ENCODE assay signal across 24 cellular contexts in genomic region chr11:58164389-58164788, GRCh38. TPM values are rescaled to one million over a fixed set of nuclear protein-coding genes. Genes with fewer than 3 reads are reported as not detected.
DNase-seq lines count a peak whose midpoint lies in the region; ATAC-seq and TF ChIP-seq lines count a peak whose summit lies in the region.
"Had no signal": no experiment of that assay in that cellular context is flagged by ENCODE, and none has a peak within 500 bp of the region (broad histone marks: within the 10 kb centered on the region; RNA-seq: fewer than 3 reads in every experiment).

No MANE protein-coding gene starts in this region.

- DNase-seq in GM23338 (ENCODE audit: low spot score) (no peak), epithelial cell of prostate (ENCODE audit: low read depth, low spot score) (peak; percentile 5), left colon (peak; percentile 17 to 32), right atrium auricular region (ENCODE audit: low spot score) (no peak), H9 (no peak), NCI-H146 (lab: John Stamatoyannopoulos, UW) (no peak)
- DNase-seq in activated T-helper 1 cell treated with anti-CD3 and anti-CD28 coated beads, Interleukin-12 subunit alpha, Interleukin-12 subunit beta, Interleukin-2, Interleukin-4 antibody, amounts not matched to agents 30 ng/mL and 10 ng/mL and 1 ng/mL, durations not matched to agents 14 hours and 24 hours and 36 hours (ENCODE audit: low spot score): no peak
- DNase-seq: 8988T; ACHN; AML-193; BE2C; CD4-positive, alpha-beta memory T cell; COR-L47; DMS153; DND-41; GDM1; GM23248; HFFc6 had no signal

- H3K27me3 Mint-ChIP-seq in GM23338 (ENCODE audit: insufficient read depth, low read depth, poor library complexity) (peaks cover 4% of the 10 kb centered on the region), H9 (ENCODE audit: low read depth) (no peaks in the 10 kb centered on the region; the same call in 1 of the 2 replicates)
- no peaks in the 10 kb centered on the region for H3K27me3 Mint-ChIP-seq in activated T-helper 1 cell treated with anti-CD3 and anti-CD28 coated beads, Interleukin-12 subunit alpha, Interleukin-12 subunit beta, Interleukin-2, Interleukin-4 antibody, amounts not matched to agents 30 ng/mL and 10 ng/mL and 1 ng/mL, durations not matched to agents 14 hours and 24 hours and 36 hours (ENCODE audit: insufficient read depth)

- no peaks in the 10 kb centered on the region for H3F3A ChIP-seq in GM23338 (replicated peaks; ENCODE audit: low read depth)

- H3K23ac ChIP-seq in H9 (ENCODE audit: insufficient read length, low read depth, low read length): no peak overlapping the region

- H4K8ac ChIP-seq in H9 (replicated peaks; ENCODE audit: insufficient read length, low read depth, low read length): no peak overlapping the region

- no peaks in the 10 kb centered on the region for H3K79me1 ChIP-seq in H9 (ENCODE audit: insufficient read depth, low read depth, low read length, poor library complexity, severe bottlenecking)

- no peaks in the 10 kb centered on the region for H3K36me3 Mint-ChIP-seq in GM23338 (ENCODE audit: low read depth)
- H3K36me3 Mint-ChIP-seq in activated T-helper 1 cell treated with anti-CD3 and anti-CD28 coated beads, Interleukin-12 subunit alpha, Interleukin-12 subunit beta, Interleukin-2, Interleukin-4 antibody, amounts not matched to agents 30 ng/mL and 10 ng/mL and 1 ng/mL, durations not matched to agents 14 hours and 24 hours and 36 hours (ENCODE audit: low read depth): no peaks in the 10 kb centered on the region
- no peaks in the 10 kb centered on the region for H3K36me3 Mint-ChIP-seq in H9 (ENCODE audit: insufficient read depth in 1 of 3, low read depth in 3 of 3)
- H3K36me3 Mint-ChIP-seq: CD4-positive, alpha-beta memory T cell had no signal

- H4K5ac ChIP-seq in H9 (ENCODE audit: insufficient read length, low read depth, low read length): no peak overlapping the region

- no peak overlapping the region for H2BK12ac ChIP-seq in H9 (ENCODE audit: insufficient read length, low read depth, low read length)

- H3K36me3 ChIP-seq in GM23338 (ENCODE audit: insufficient read depth) (no peaks in the 10 kb centered on the region), right atrium auricular region (no peaks in the 10 kb centered on the region)
- H3K36me3 ChIP-seq: BE2C; BLaER1 treated with 17β-estradiol and CSF1 and Interleukin-3, amounts not matched to agents 10 nM and 100 nM; HAP-1 had no signal

- ATAC-seq in GM23338: no peak
- ATAC-seq in left colon: peak; percentile 83
- ATAC-seq: A549, GM12878 had no signal

- H3K27me3 ChIP-seq in GM23338 (ENCODE audit: insufficient read depth) (no peaks in the 10 kb centered on the region), right atrium auricular region (no peaks in the 10 kb centered on the region), H9 (ENCODE audit: insufficient read depth, low read length) (no peaks in the 10 kb centered on the region)
- H3K27me3 ChIP-seq: BE2C; BLaER1 treated with 17β-estradiol and CSF1 and Interleukin-3, amounts not matched to agents 10 nM and 100 nM had no signal

- H3K9me3 ChIP-seq in right atrium auricular region (peaks cover 0 to 3% of the 10 kb centered on the region in 2 donors), H9 (ENCODE audit: control insufficient read depth, low read depth, low read length) (no peaks in the 10 kb centered on the region)
- H3K9me3 ChIP-seq: A549; BE2C; BLaER1 treated with 17β-estradiol and CSF1 and Interleukin-3, amounts not matched to agents 10 nM and 100 nM; HAP-1 had no signal

- no peak overlapping the region for H3K18ac ChIP-seq in H9 (ENCODE audit: insufficient read length, low read depth, low read length)

- H3K9me3 Mint-ChIP-seq in GM23338 (no peaks in the 10 kb centered on the region), H9 (peaks cover 0 to 2% of the 10 kb centered on the region in 2 experiments; a peak in 2 of 5 replicates)
- H3K9me3 Mint-ChIP-seq in activated T-helper 1 cell treated with anti-CD3 and anti-CD28 coated beads, Interleukin-12 subunit alpha, Interleukin-12 subunit beta, Interleukin-2, Interleukin-4 antibody, amounts not matched to agents 30 ng/mL and 10 ng/mL and 1 ng/mL, durations not matched to agents 14 hours and 24 hours and 36 hours: no peaks in the 10 kb centered on the region
- H3K9me3 Mint-ChIP-seq: HFFc6 had no signal

- H3K4me3 Mint-ChIP-seq in GM23338 (no peak overlapping the region), H9 (no peak overlapping the region)
- H3K4me3 Mint-ChIP-seq in activated T-helper 1 cell treated with anti-CD3 and anti-CD28 coated beads, Interleukin-12 subunit alpha, Interleukin-12 subunit beta, Interleukin-2, Interleukin-4 antibody, amounts not matched to agents 30 ng/mL and 10 ng/mL and 1 ng/mL, durations not matched to agents 14 hours and 24 hours and 36 hours: no peak overlapping the region
- H3K4me3 Mint-ChIP-seq: CD4-positive, alpha-beta memory T cell; HFFc6 had no signal

- no peak overlapping the region for H2BK15ac ChIP-seq in H9 (ENCODE audit: low read depth, low read length)

- H3K4me1 ChIP-seq in GM23338 (ENCODE audit: insufficient read depth): no peaks in the 10 kb centered on the region
- no peaks in the 10 kb centered on the region for H3K4me1 ChIP-seq in right atrium auricular region
- no peaks in the 10 kb centered on the region for H3K4me1 ChIP-seq in H9 (ENCODE audit: insufficient read depth, low read length)
- H3K4me1 ChIP-seq: A549, BE2C, HAP-1 had no signal

- no peak overlapping the region for H2BK120ac ChIP-seq in H9 (ENCODE audit: low read depth, low read length, poor library complexity, severe bottlenecking)

- H3K27ac ChIP-seq in C4-2B: peak overlapping the region; percentile 21; the same call in 1 of the 2 replicates
- no peak overlapping the region for H3K27ac ChIP-seq in GM23338 (ENCODE audit: low read depth)
- H3K27ac ChIP-seq in epithelial cell of prostate: no peak overlapping the region
- no peak overlapping the region for H3K27ac ChIP-seq in right atrium auricular region
- no peak overlapping the region for H3K27ac ChIP-seq in H9 (ENCODE audit: insufficient read length, low read depth, low read length)
- H3K27ac ChIP-seq: A549; BLaER1 treated with 17β-estradiol and CSF1 and Interleukin-3, amounts not matched to agents 10 nM and 100 nM; GM23248 had no signal

- H3K79me2 ChIP-seq in GM23338 (replicated peaks; ENCODE audit: insufficient read depth) (no peaks in the 10 kb centered on the region), H9 (ENCODE audit: insufficient read depth, low read length) (no peaks in the 10 kb centered on the region)

- H3K4me3 ChIP-seq in GM23338 (no peak overlapping the region), right atrium auricular region (no peak overlapping the region)
- H3K4me3 ChIP-seq: A549; BLaER1 treated with 17β-estradiol and CSF1 and Interleukin-3, amounts not matched to agents 10 nM and 100 nM; GM12878; GM23248; HAP-1 had no signal

- H2AK5ac ChIP-seq in H9 (ENCODE audit: insufficient read length, low read length): no peak overlapping the region

- H3K9me2 ChIP-seq in GM23338 (ENCODE audit: insufficient read depth): 0 out of 2 replicates have a peak, but pooled peaks cover 9% of the 10 kb centered on the region

- intact Hi-C loops in left colon (cut with DNase I, micrococcal nuclease): no loop called here
- intact Hi-C loops in activated T-helper 1 cell treated with anti-CD3 and anti-CD28 coated beads, Interleukin-12 subunit alpha, Interleukin-12 subunit beta, Interleukin-2, Interleukin-4 antibody, amounts not matched to agents 30 ng/mL and 10 ng/mL and 1 ng/mL, durations not matched to agents 14 hours and 24 hours and 36 hours (cut with micrococcal nuclease): no loop called here

- no peaks in the 10 kb centered on the region for H3K23me2 ChIP-seq in H9 (ENCODE audit: insufficient read length, low read depth, low read length, poor library complexity, severe bottlenecking)

- no peak overlapping the region for H3K14ac ChIP-seq in H9 (ENCODE audit: insufficient read depth, low read length)

- peaks cover 3% of the 10 kb centered on the region; the same call in 2 of the 3 replicates for H3K4me1 Mint-ChIP-seq in GM23338
- no peaks in the 10 kb centered on the region for H3K4me1 Mint-ChIP-seq in activated T-helper 1 cell treated with anti-CD3 and anti-CD28 coated beads, Interleukin-12 subunit alpha, Interleukin-12 subunit beta, Interleukin-2, Interleukin-4 antibody, amounts not matched to agents 30 ng/mL and 10 ng/mL and 1 ng/mL, durations not matched to agents 14 hours and 24 hours and 36 hours (ENCODE audit: low read depth)
- H3K4me1 Mint-ChIP-seq in H9: peaks cover 6 to 7% of the 10 kb centered on the region in 2 experiments
- H3K4me1 Mint-ChIP-seq: CD4-positive, alpha-beta memory T cell had no signal

- no peak overlapping the region for H2BK20ac ChIP-seq in H9 (ENCODE audit: low read depth, low read length, poor library complexity, severe bottlenecking)

- H4K20me1 ChIP-seq in GM23338 (replicated peaks; ENCODE audit: insufficient read depth): no peaks in the 10 kb centered on the region
- H4K20me1 ChIP-seq in H9 (ENCODE audit: control insufficient read depth, insufficient read depth, insufficient read length): no peaks in the 10 kb centered on the region
- H4K20me1 ChIP-seq: BLaER1 treated with 17β-estradiol and CSF1 and Interleukin-3, amounts not matched to agents 10 nM and 100 nM had no signal

- H2AFZ ChIP-seq in GM23338 (peak overlapping the region; percentile 33; the same call in 1 of the 2 replicates), H9 (ENCODE audit: low read length) (no peak overlapping the region)
- H2AFZ ChIP-seq: GM23248 had no signal

- H3K4me2 ChIP-seq in GM23338 (no peak overlapping the region), H9 (ENCODE audit: insufficient read depth, insufficient read length, low read length) (no peak overlapping the region)
- H3K4me2 ChIP-seq: A549; BLaER1 treated with 17β-estradiol and CSF1 and Interleukin-3, amounts not matched to agents 10 nM and 100 nM had no signal

- H3K27ac Mint-ChIP-seq in GM23338 (no peak overlapping the region), H9 (no peak overlapping the region; a peak in 1 of 7 replicates)
- H3K27ac Mint-ChIP-seq in activated T-helper 1 cell treated with anti-CD3 and anti-CD28 coated beads, Interleukin-12 subunit alpha, Interleukin-12 subunit beta, Interleukin-2, Interleukin-4 antibody, amounts not matched to agents 30 ng/mL and 10 ng/mL and 1 ng/mL, durations not matched to agents 14 hours and 24 hours and 36 hours: no peak overlapping the region
- H3K27ac Mint-ChIP-seq: CD4-positive, alpha-beta memory T cell; HFFc6 had no signal

- H3T11ph ChIP-seq in H9 (ENCODE audit: low read length): no peak overlapping the region

- H3K4ac ChIP-seq in H9 (ENCODE audit: low read depth, low read length): no peak overlapping the region

- no CpG with 5 or more reads among the region's 4 CpGs for WGBS in H9 (ENCODE audit: extremely low coverage, insufficient read length, low lambda C conversion rate)

- TF ChIP-seq CTCF in C4-2B (conservative IDR thresholded peaks at IDR 0.05) (no peak), GM23338 (conservative IDR thresholded peaks at IDR 0.05; ENCODE audit: low read depth in 2 of 2) (no peak), right atrium auricular region (IDR thresholded peaks at IDR 0.05) (no peak), H9 (conservative IDR thresholded peaks at IDR 0.05) (no peak)

- H4K91ac ChIP-seq in H9 (ENCODE audit: insufficient read length, low read depth, low read length): no peak overlapping the region

- no peak overlapping the region for H3K9ac ChIP-seq in H9 (ENCODE audit: extremely low read depth, insufficient read length, low read length)
- H3K9ac ChIP-seq: BLaER1 treated with 17β-estradiol and CSF1 and Interleukin-3, amounts not matched to agents 10 nM and 100 nM; GM23248 had no signal

- no peak overlapping the region for H2BK5ac ChIP-seq in H9 (ENCODE audit: insufficient read length, low read length)

- H3K56ac ChIP-seq in H9 (ENCODE audit: insufficient read length, low read depth, low read length): no peak overlapping the region

RNA-seq across cellular contexts. Expression of gene OR9Q2, which starts 24.5 kb away (rescaled TPM):
- 0.17 TPM in 1 of 2 replicates, not detected in the other for total RNA-seq in GM23338 (2014; rRNA removed; shearing (Covaris generic))
- not detected in 2 replicates for polyA plus RNA-seq in GM23338 (2016; fragmentation: Nextera tagmentation; extraction: Ambion mirVana)
- total RNA-seq in left colon (not detected), right atrium auricular region (not detected), H9 (2021) (not detected in 2 replicates)
- total RNA-seq in activated T-helper 1 cell treated with anti-CD3 and anti-CD28 coated beads, Interleukin-12 subunit alpha, Interleukin-12 subunit beta, Interleukin-2, Interleukin-4 antibody, amounts not matched to agents 30 ng/mL and 10 ng/mL and 1 ng/mL, durations not matched to agents 14 hours and 24 hours and 36 hours: not detected in 2 replicates
- total RNA-seq: CD4-positive, alpha-beta memory T cell; GM12878; GM23248; H4; HFFc6 had no signal
- polyA plus RNA-seq: A549; CD4-positive, alpha-beta memory T cell; GM23248 had no signal

RNA-seq across cellular contexts. Expression of gene OR9I1, which starts 39.1 kb away (rescaled TPM):
- total RNA-seq in GM23338 (2014; rRNA removed; shearing (Covaris generic)): not detected in 2 replicates
- not detected in 2 replicates for polyA plus RNA-seq in GM23338 (2016; fragmentation: Nextera tagmentation; extraction: Ambion mirVana)
- total RNA-seq in left colon (not detected), right atrium auricular region (not detected), H9 (2021) (not detected in 2 replicates)
- total RNA-seq in activated T-helper 1 cell treated with anti-CD3 and anti-CD28 coated beads, Interleukin-12 subunit alpha, Interleukin-12 subunit beta, Interleukin-2, Interleukin-4 antibody, amounts not matched to agents 30 ng/mL and 10 ng/mL and 1 ng/mL, durations not matched to agents 14 hours and 24 hours and 36 hours: not detected in 2 replicates
- total RNA-seq: CD4-positive, alpha-beta memory T cell; GM12878; GM23248; H4; HFFc6 had no signal
- polyA plus RNA-seq: A549; CD4-positive, alpha-beta memory T cell; GM12878; GM23248 had no signal

RNA-seq across cellular contexts. Expression of gene OR1S2, which starts 39.6 kb away (rescaled TPM):
- total RNA-seq in GM23338 (2014; rRNA removed; shearing (Covaris generic)): not detected in 2 replicates
- polyA plus RNA-seq in GM23338 (2016; fragmentation: Nextera tagmentation; extraction: Ambion mirVana): not detected in 2 replicates
- total RNA-seq in left colon: not detected
- total RNA-seq in right atrium auricular region: not detected
- total RNA-seq in activated T-helper 1 cell treated with anti-CD3 and anti-CD28 coated beads, Interleukin-12 subunit alpha, Interleukin-12 subunit beta, Interleukin-2, Interleukin-4 antibody, amounts not matched to agents 30 ng/mL and 10 ng/mL and 1 ng/mL, durations not matched to agents 14 hours and 24 hours and 36 hours: not detected in 2 replicates
- total RNA-seq in H9 (2021): not detected in 2 replicates
- total RNA-seq: CD4-positive, alpha-beta memory T cell; GM12878; GM23248; H4; HFFc6 had no signal
- polyA plus RNA-seq: A549; CD4-positive, alpha-beta memory T cell; GM12878; GM23248 had no signal

RNA-seq across cellular contexts. Expression of gene OR1S1, which starts 48.1 kb away (rescaled TPM):
- not detected in 2 replicates for total RNA-seq in GM23338 (2014; rRNA removed; shearing (Covaris generic))
- polyA plus RNA-seq in GM23338 (2016; fragmentation: Nextera tagmentation; extraction: Ambion mirVana): not detected in 2 replicates
- total RNA-seq in left colon (not detected), right atrium auricular region (not detected), H9 (2021) (not detected in 2 replicates)
- not detected in 2 replicates for total RNA-seq in activated T-helper 1 cell treated with anti-CD3 and anti-CD28 coated beads, Interleukin-12 subunit alpha, Interleukin-12 subunit beta, Interleukin-2, Interleukin-4 antibody, amounts not matched to agents 30 ng/mL and 10 ng/mL and 1 ng/mL, durations not matched to agents 14 hours and 24 hours and 36 hours
- total RNA-seq: CD4-positive, alpha-beta memory T cell; GM12878; GM23248; H4; HFFc6 had no signal
- polyA plus RNA-seq: A549; CD4-positive, alpha-beta memory T cell; GM12878; GM23248 had no signal

Comparison
In these comparisons a context has a peak if more than half of its experiments do, and no peak if none do; other contexts are left out.
1. DNase-seq: peak in epithelial cell of prostate (single experiment) and left colon (2 of 2); none in GM23338 (single experiment), right atrium auricular region (single experiment), activated T-helper 1 cell treated with anti-CD3 and anti-CD28 coated beads, Interleukin-12 subunit alpha, Interleukin-12 subunit beta, Interleukin-2, Interleukin-4 antibody, amounts not matched to agents 30 ng/mL and 10 ng/mL and 1 ng/mL, durations not matched to agents 14 hours and 24 hours and 36 hours (single experiment), H9 (single experiment) and NCI-H146 (single experiment).